In genomic region chr17:28728364-28729200, GRCh38 we compare ENCODE assay signal across 8 cellular contexts. TPM values are rescaled to one million over a fixed set of nuclear protein-coding genes. Genes with fewer than 3 reads are reported as not detected.
DNase-seq lines count a peak whose midpoint lies in the region; TF ChIP-seq lines count a peak whose summit lies in the region.

NEK8 (plus strand) TSS chr17:28728788; CDS start chr17:28728814, 26 bp downstream.

- TF ChIP-seq POLR2A in NB4 (IDR thresholded peaks at IDR 0.05; ENCODE audit: extremely low read depth, insufficient read length): peak; percentile 85

- no peaks in the 10 kb centered on the region for H3K4me1 ChIP-seq in HEK293 (ENCODE audit: control insufficient read depth, insufficient read depth, low read length)

- POLR2A ChIA-PET in HEK293 (lab: Yijun Ruan, JAX): interaction anchor here (0.5 to 6.7 kb wide), 17 partner anchors 9 to 237 kb away, joined by 3 to 448 read pairs (median 11); partner anchors contain the start of genes BLTP2, FAM222B, FLOT2 and PHF12

- peak within 1 kb of the TSS; percentile 87 for H3K4me3 ChIP-seq in HEK293 (ENCODE audit: low read depth, low read length)
- H3K4me3 ChIP-seq in NB4 (ENCODE audit: low read depth, low read length): peak within 1 kb of the TSS; percentile 82

- H3K36me3 ChIP-seq in HEK293 (ENCODE audit: control insufficient read depth in 2 of 2, insufficient read depth in 1 of 2, low read length in 2 of 2): peaks cover 0 to 17% of the 10 kb centered on the region in 2 experiments; a peak in 2 of 3 replicates

- no peaks in the 10 kb centered on the region for H3K9me3 ChIP-seq in HEK293 (ENCODE audit: control insufficient read depth, insufficient read depth, low read depth, low read length)

- CTCF ChIA-PET in HEK293 (lab: Yijun Ruan, JAX): interaction anchor here (0.6 to 13.6 kb wide), 22 partner anchors 12 to 388 kb away, joined by 3 to 445 read pairs (median 8); partner anchors contain the start of genes BLTP2, DHRS13, FLOT2 and PROCA1
- CTCF ChIA-PET in activated naive CD4-positive, alpha-beta T cell treated with anti-CD3 and anti-CD28 coated beads, Interleukin-2, amount 10 ng/mL, durations not matched to agents 7 days and 5 days (lab: Charles Lee): interaction anchor here (0.8 to 17.3 kb wide), 13 partner anchors 19 to 453 kb away, joined by 3 to 415 read pairs (median 7); partner anchors contain the start of genes FAM222B, SDF2, SUPT6H and TRAF4

- H3K9me3 Mint-ChIP-seq in activated naive CD4-positive, alpha-beta T cell treated with anti-CD3 and anti-CD28 coated beads, Interleukin-2, amount 10 ng/mL, durations not matched to agents 7 days and 5 days: no peaks in the 10 kb centered on the region

- no peak for TF ChIP-seq CTCF in HEK293 (tag by site-specific recombination; IDR thresholded peaks at IDR 0.05)
- TF ChIP-seq CTCF in NB4 (IDR thresholded peaks at IDR 0.05; ENCODE audit: low read depth, low read length): no peak

- peaks cover 22% of the 10 kb centered on the region for H3K36me3 Mint-ChIP-seq in activated naive CD4-positive, alpha-beta T cell treated with anti-CD3 and anti-CD28 coated beads, Interleukin-2, amount 10 ng/mL, durations not matched to agents 7 days and 5 days

- peak within 1 kb of the TSS; percentile 94 for H3K4me3 Mint-ChIP-seq in activated naive CD4-positive, alpha-beta T cell treated with anti-CD3 and anti-CD28 coated beads, Interleukin-2, amount 10 ng/mL, durations not matched to agents 7 days and 5 days

- H3K4me1 Mint-ChIP-seq in activated naive CD4-positive, alpha-beta T cell treated with anti-CD3 and anti-CD28 coated beads, Interleukin-2, amount 10 ng/mL, durations not matched to agents 7 days and 5 days: peaks cover 55% of the 10 kb centered on the region

- H3K27me3 Mint-ChIP-seq in activated naive CD4-positive, alpha-beta T cell treated with anti-CD3 and anti-CD28 coated beads, Interleukin-2, amount 10 ng/mL, durations not matched to agents 7 days and 5 days: no peaks in the 10 kb centered on the region

- peak within 1 kb of the TSS; percentile 73 for H3K27ac ChIP-seq in HEK293 (ENCODE audit: extremely low read depth, low read depth, low read length)
- H3K27ac ChIP-seq in substantia nigra (ENCODE audit: low read depth, low read length, poor library complexity, severe bottlenecking): peak within 1 kb of the TSS; percentile 89

- DNase-seq in GF-D8 (lab: John Stamatoyannopoulos, UW): peak; percentile 55
- peak; percentile 94 for DNase-seq in NB4 (ENCODE audit: low read depth)
- peak; percentile 94 for DNase-seq in SK-N-DZ (ENCODE audit: low spot score)
- DNase-seq in activated naive CD4-positive, alpha-beta T cell treated with anti-CD3 and anti-CD28 coated beads, Interleukin-2, amount 10 ng/mL, durations not matched to agents 7 days and 5 days: peak; percentile 98
- peak; percentile 91 for DNase-seq in germinal center (ENCODE audit: low spot score)
- DNase-seq in nucleus accumbens (lab: John Stamatoyannopoulos, UW): peak in 55 of 56 donors; percentile 58 to 97 (median 90)
- peak; percentile 54 to 96 (median 90) for DNase-seq in substantia nigra (lab: John Stamatoyannopoulos, UW)

- H3K27ac Mint-ChIP-seq in activated naive CD4-positive, alpha-beta T cell treated with anti-CD3 and anti-CD28 coated beads, Interleukin-2, amount 10 ng/mL, durations not matched to agents 7 days and 5 days: peak within 1 kb of the TSS; percentile 100

TF ChIP-seq in HEK293, 187 proteins besides CTCF, POLR2A, EP300 and RAD21 (continues in another document):
- TF ChIP-seq ZNF555 (tag by site-specific recombination; conservative IDR thresholded peaks at IDR 0.05): no peak
- TF ChIP-seq ZBTB8A (tag by site-specific recombination; IDR thresholded peaks at IDR 0.05): peak; percentile 97
- no peak; the same call in 1 of the 2 replicates for TF ChIP-seq FEZF1 (tag by site-specific recombination; IDR thresholded peaks at IDR 0.05)
- TF ChIP-seq ZNF558 (tag by site-specific recombination; IDR thresholded peaks at IDR 0.05): no peak
- TF ChIP-seq KLF7 (tag by site-specific recombination; IDR thresholded peaks at IDR 0.05; ENCODE audit: borderline replicate concordance): peak; percentile 75; the same call in 1 of the 2 replicates
- no peak for TF ChIP-seq ZNF791 (tag by site-specific recombination; IDR thresholded peaks at IDR 0.05)
- peak; percentile 79 for TF ChIP-seq KLF1 (tag by site-specific recombination; IDR thresholded peaks at IDR 0.05)
- peak; percentile 68 for TF ChIP-seq ZIC2 (tag by site-specific recombination; IDR thresholded peaks at IDR 0.05)
- no peak for TF ChIP-seq ZNF514 (tag by site-specific recombination; IDR thresholded peaks at IDR 0.05)
- no peak for TF ChIP-seq SCRT1 (tag by site-specific recombination; IDR thresholded peaks at IDR 0.05; ENCODE audit: borderline replicate concordance)
- TF ChIP-seq, protein P1, sequence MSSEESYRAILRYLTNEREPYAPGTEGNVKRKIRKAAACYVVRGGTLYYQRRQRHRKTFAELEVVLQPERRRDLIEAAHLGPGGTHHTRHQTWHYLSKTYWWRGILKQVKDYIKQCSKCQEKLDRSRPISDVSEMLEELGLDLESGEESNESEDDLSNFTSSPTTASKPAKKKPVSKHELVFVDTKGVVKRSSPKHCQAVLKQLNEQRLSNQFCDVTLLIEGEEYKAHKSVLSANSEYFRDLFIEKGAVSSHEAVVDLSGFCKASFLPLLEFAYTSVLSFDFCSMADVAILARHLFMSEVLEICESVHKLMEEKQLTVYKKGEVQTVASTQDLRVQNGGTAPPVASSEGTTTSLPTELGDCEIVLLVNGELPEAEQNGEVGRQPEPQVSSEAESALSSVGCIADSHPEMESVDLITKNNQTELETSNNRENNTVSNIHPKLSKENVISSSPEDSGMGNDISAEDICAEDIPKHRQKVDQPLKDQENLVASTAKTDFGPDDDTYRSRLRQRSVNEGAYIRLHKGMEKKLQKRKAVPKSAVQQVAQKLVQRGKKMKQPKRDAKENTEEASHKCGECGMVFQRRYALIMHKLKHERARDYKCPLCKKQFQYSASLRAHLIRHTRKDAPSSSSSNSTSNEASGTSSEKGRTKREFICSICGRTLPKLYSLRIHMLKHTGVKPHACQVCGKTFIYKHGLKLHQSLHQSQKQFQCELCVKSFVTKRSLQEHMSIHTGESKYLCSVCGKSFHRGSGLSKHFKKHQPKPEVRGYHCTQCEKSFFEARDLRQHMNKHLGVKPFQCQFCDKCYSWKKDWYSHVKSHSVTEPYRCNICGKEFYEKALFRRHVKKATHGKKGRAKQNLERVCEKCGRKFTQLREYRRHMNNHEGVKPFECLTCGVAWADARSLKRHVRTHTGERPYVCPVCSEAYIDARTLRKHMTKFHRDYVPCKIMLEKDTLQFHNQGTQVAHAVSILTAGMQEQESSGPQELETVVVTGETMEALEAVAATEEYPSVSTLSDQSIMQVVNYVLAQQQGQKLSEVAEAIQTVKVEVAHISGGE (tag by site-specific recombination; conservative IDR thresholded peaks at IDR 0.05; ENCODE audit: low read depth): peak; percentile 73
- peak; percentile 98 for TF ChIP-seq SP3 (tag by site-specific recombination; IDR thresholded peaks at IDR 0.05)
- 0 out of 2 replicates have a peak, but pooled peaks have one; percentile 19 for TF ChIP-seq YY1 (tag by site-specific recombination; IDR thresholded peaks at IDR 0.05)
- TF ChIP-seq, protein P2, sequence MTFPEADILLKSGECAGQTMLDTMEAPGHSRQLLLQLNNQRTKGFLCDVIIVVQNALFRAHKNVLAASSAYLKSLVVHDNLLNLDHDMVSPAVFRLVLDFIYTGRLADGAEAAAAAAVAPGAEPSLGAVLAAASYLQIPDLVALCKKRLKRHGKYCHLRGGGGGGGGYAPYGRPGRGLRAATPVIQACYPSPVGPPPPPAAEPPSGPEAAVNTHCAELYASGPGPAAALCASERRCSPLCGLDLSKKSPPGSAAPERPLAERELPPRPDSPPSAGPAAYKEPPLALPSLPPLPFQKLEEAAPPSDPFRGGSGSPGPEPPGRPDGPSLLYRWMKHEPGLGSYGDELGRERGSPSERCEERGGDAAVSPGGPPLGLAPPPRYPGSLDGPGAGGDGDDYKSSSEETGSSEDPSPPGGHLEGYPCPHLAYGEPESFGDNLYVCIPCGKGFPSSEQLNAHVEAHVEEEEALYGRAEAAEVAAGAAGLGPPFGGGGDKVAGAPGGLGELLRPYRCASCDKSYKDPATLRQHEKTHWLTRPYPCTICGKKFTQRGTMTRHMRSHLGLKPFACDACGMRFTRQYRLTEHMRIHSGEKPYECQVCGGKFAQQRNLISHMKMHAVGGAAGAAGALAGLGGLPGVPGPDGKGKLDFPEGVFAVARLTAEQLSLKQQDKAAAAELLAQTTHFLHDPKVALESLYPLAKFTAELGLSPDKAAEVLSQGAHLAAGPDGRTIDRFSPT (tag by site-specific recombination; IDR thresholded peaks at IDR 0.05): peak; percentile 96
- TF ChIP-seq ZNF19 (tag by site-specific recombination; IDR thresholded peaks at IDR 0.05; ENCODE audit: low read depth): no peak
- no peak for TF ChIP-seq TSHZ1 (tag by site-specific recombination; IDR thresholded peaks at IDR 0.05; ENCODE audit: borderline replicate concordance)

RNA-seq across cellular contexts. Expression of gene NEK8, which starts in this region (rescaled TPM):
- 1.6 and 6.7 TPM in 2 replicates for polyA plus RNA-seq in SK-N-DZ (2014; cell fraction: cytosol; rRNA removed)
- polyA plus RNA-seq in SK-N-DZ (2014; cell fraction: nucleus; rRNA removed): 3.6 and 8.4 TPM in 2 replicates

Comparison
In these comparisons a context has a peak if more than half of its experiments do, and no peak if none do; other contexts are left out.
1. Peak in every context shown above with its lines: DNase-seq, H3K4me3 ChIP-seq and H3K27ac ChIP-seq.